In genomic region chr18:48934708-48935432, GRCh38 we compare ENCODE assay signal across 1 cellular context.
A peak's percentile ranks its signal among the peaks of the same experiment; 100 is the strongest.
TF ChIP-seq lines count a peak whose summit lies in the region.

No MANE protein-coding gene starts in this region.

TF ChIP-seq in HepG2, 621 proteins besides CTCF, POLR2A, EP300 and RAD21 (continued from another document):
- TF ChIP-seq, protein P1, sequence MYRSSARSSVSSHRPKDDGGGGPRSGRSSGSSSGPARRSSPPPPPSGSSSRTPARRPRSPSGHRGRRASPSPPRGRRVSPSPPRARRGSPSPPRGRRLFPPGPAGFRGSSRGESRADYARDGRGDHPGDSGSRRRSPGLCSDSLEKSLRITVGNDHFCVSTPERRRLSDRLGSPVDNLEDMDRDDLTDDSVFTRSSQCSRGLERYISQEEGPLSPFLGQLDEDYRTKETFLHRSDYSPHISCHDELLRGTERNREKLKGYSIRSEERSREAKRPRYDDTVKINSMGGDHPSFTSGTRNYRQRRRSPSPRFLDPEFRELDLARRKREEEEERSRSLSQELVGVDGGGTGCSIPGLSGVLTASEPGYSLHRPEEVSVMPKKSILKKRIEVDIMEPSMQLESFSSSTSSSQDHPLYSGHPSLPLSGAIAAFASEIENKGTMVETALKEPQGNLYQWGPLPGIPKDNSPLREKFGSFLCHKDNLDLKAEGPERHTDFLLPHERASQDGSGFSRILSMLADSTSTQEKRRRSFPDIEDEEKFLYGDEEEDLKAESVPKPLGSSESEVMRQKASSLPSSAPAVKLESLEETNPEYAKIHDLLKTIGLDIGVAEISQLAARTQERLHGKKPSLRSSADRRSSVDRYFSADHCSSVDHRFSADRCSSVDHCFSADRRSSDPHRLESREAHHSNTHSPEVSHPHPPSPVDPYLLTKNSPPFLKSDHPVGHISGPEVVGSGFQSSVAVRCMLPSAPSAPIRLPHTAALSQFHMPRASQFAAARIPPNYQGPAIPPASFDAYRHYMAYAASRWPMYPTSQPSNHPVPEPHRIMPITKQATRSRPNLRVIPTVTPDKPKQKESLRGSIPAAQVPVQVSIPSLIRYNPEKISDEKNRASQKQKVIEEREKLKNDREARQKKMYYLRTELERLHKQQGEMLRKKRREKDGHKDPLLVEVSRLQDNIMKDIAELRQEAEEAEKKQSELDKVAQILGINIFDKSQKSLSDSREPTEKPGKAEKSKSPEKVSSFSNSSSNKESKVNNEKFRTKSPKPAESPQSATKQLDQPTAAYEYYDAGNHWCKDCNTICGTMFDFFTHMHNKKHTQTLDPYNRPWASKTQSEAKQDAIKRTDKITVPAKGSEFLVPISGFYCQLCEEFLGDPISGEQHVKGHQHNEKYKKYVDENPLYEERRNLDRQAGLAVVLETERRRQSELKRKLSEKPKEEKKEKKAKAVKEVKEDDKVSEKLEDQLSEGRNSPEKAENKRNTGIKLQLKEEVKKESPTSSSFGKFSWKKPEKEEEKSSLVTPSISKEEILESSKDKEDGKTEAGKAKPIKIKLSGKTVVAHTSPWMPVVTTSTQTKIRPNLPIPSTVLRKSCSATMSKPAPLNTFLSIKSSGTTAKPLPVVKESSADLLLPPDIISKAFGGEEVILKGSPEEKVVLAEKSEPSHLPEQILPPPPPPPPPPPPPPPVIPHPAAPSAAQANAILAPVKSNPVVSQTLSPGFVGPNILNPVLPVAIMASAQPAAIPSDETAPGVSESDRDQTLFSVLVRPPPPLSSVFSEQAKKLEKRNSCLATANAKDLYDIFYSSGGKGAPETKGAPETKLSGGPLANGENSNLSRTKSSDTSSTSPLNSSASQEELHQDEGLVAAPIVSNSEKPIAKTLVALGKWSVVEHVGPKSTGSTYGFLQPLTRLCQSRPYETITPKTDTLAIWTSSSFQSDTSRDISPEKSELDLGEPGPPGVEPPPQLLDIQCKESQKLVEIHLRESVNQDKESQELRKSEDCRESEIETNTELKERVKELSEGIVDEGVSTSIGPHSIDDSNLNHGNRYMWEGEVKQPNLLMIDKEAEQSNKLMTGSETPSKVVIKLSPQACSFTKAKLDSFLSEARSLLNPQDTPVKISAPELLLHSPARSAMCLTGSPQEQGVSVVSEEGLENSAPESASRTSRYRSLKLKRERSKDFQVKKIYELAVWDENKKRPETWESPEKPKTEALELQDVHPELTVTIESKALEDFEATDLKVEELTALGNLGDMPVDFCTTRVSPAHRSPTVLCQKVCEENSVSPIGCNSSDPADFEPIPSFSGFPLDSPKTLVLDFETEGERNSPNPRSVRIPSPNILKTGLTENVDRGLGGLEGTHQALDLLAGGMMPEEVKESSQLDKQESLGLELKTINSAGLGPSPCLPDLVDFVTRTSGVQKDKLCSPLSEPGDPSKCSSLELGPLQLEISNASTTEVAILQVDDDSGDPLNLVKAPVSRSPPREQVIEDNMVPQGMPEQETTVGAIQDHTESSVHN (CRISPR knock-in tag; IDR thresholded peaks at IDR 0.05) = no peak
- TF ChIP-seq SP4 (CRISPR knock-in tag; IDR thresholded peaks at IDR 0.05) = no peak
- TF ChIP-seq HCFC1 (IDR thresholded peaks at IDR 0.05; ENCODE audit: low read depth, low read length) = no peak
- 0 out of 2 replicates have a peak, but pooled peaks have one; percentile 32 for TF ChIP-seq ATF7 (IDR thresholded peaks at IDR 0.05)
- no peak for TF ChIP-seq ATF7 (CRISPR knock-in tag; IDR thresholded peaks at IDR 0.05)
- no peak for TF ChIP-seq SMC3 (IDR thresholded peaks at IDR 0.05; ENCODE audit: low read length)
- no peak for TF ChIP-seq SMAD3 (CRISPR knock-in tag; IDR thresholded peaks at IDR 0.05)
- TF ChIP-seq ZNF839 (CRISPR knock-in tag; IDR thresholded peaks at IDR 0.05; ENCODE audit: borderline replicate concordance) = no peak
- TF ChIP-seq, protein P2, sequence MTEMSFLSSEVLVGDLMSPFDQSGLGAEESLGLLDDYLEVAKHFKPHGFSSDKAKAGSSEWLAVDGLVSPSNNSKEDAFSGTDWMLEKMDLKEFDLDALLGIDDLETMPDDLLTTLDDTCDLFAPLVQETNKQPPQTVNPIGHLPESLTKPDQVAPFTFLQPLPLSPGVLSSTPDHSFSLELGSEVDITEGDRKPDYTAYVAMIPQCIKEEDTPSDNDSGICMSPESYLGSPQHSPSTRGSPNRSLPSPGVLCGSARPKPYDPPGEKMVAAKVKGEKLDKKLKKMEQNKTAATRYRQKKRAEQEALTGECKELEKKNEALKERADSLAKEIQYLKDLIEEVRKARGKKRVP (CRISPR knock-in tag; IDR thresholded peaks at IDR 0.05) = peak in 1 of 2 experiments; percentile 61; a peak in 1 of 4 replicates
